Comparison of ENCODE assay signal across 10 cellular contexts in genomic region chr12:25585021-25585523, GRCh38. TPM values are rescaled to one million over a fixed set of nuclear protein-coding genes. Genes with fewer than 3 reads are reported as not detected.
DNase-seq lines count a peak whose midpoint lies in the region; ATAC-seq and TF ChIP-seq lines count a peak whose summit lies in the region.
"Had no signal": no experiment of that assay in that cellular context is flagged by ENCODE, and none has a peak within 500 bp of the region (broad histone marks: within the 10 kb centered on the region; RNA-seq: fewer than 3 reads in every experiment).

No MANE protein-coding gene starts in this region.

- H3K27ac Mint-ChIP-seq in activated naive CD4-positive, alpha-beta T cell treated with anti-CD3 and anti-CD28 coated beads, Interleukin-2, amount 10 ng/mL, durations not matched to agents 7 days and 5 days = no peak overlapping the region
- H3K27ac Mint-ChIP-seq in CD8-positive, alpha-beta memory T cell = no peak overlapping the region
- H3K27ac Mint-ChIP-seq: activated CD4-positive, alpha-beta memory T cell treated with anti-CD3 and anti-CD28 coated beads for 36 hours; naive B cell had no signal

- no peaks in the 10 kb centered on the region for H3K27me3 Mint-ChIP-seq in activated naive CD4-positive, alpha-beta T cell treated with anti-CD3 and anti-CD28 coated beads, Interleukin-2, amount 10 ng/mL, durations not matched to agents 7 days and 5 days
- no peaks in the 10 kb centered on the region for H3K27me3 Mint-ChIP-seq in CD8-positive, alpha-beta memory T cell
- H3K27me3 Mint-ChIP-seq: activated CD4-positive, alpha-beta memory T cell treated with anti-CD3 and anti-CD28 coated beads for 36 hours; naive B cell had no signal

- POLR2A ChIA-PET in CD8-positive, alpha-beta memory T cell (lab: Charles Lee) = no interaction called here

- H3K27me3 ChIP-seq in ovary = no peaks in the 10 kb centered on the region
- no peaks in the 10 kb centered on the region for H3K27me3 ChIP-seq in CD8-positive, alpha-beta memory T cell (ENCODE audit: insufficient read depth, low read length, poor library complexity, severe bottlenecking)

- intact Hi-C loops in ovary (cut with DNase I) = no loop called here

- peaks cover 9% of the 10 kb centered on the region for H3K9me3 Mint-ChIP-seq in activated naive CD4-positive, alpha-beta T cell treated with anti-CD3 and anti-CD28 coated beads, Interleukin-2, amount 10 ng/mL, durations not matched to agents 7 days and 5 days
- no peaks in the 10 kb centered on the region for H3K9me3 Mint-ChIP-seq in CD8-positive, alpha-beta memory T cell
- H3K9me3 Mint-ChIP-seq: activated CD4-positive, alpha-beta memory T cell treated with anti-CD3 and anti-CD28 coated beads for 36 hours had no signal

- WGBS in ovary, 3 donors = 1 to 3% (median 1%) methylated on average over 2 of the region's 2 CpGs

- no peaks in the 10 kb centered on the region for H3K36me3 ChIP-seq in ovary
- no peaks in the 10 kb centered on the region for H3K36me3 ChIP-seq in CD8-positive, alpha-beta memory T cell (ENCODE audit: insufficient read depth, low read length)

- CTCF ChIA-PET in activated naive CD4-positive, alpha-beta T cell treated with anti-CD3 and anti-CD28 coated beads, Interleukin-2, amount 10 ng/mL, durations not matched to agents 7 days and 5 days (lab: Charles Lee) = no interaction called here
- CTCF ChIA-PET in CD8-positive, alpha-beta memory T cell (lab: Charles Lee) = no interaction called here

- TF ChIP-seq POLR2A in ovary (IDR thresholded peaks at IDR 0.05) = no peak

- peaks cover 2% of the 10 kb centered on the region for H3K36me3 Mint-ChIP-seq in activated naive CD4-positive, alpha-beta T cell treated with anti-CD3 and anti-CD28 coated beads, Interleukin-2, amount 10 ng/mL, durations not matched to agents 7 days and 5 days
- H3K36me3 Mint-ChIP-seq in CD8-positive, alpha-beta memory T cell = no peaks in the 10 kb centered on the region
- H3K36me3 Mint-ChIP-seq: activated CD4-positive, alpha-beta memory T cell treated with anti-CD3 and anti-CD28 coated beads for 36 hours; naive B cell had no signal

- H3K4me3 Mint-ChIP-seq in activated naive CD4-positive, alpha-beta T cell treated with anti-CD3 and anti-CD28 coated beads, Interleukin-2, amount 10 ng/mL, durations not matched to agents 7 days and 5 days = no peak overlapping the region
- H3K4me3 Mint-ChIP-seq in CD8-positive, alpha-beta memory T cell = no peak overlapping the region
- H3K4me3 Mint-ChIP-seq: activated CD4-positive, alpha-beta memory T cell treated with anti-CD3 and anti-CD28 coated beads for 36 hours; naive B cell had no signal

- H3K4me1 Mint-ChIP-seq in activated naive CD4-positive, alpha-beta T cell treated with anti-CD3 and anti-CD28 coated beads, Interleukin-2, amount 10 ng/mL, durations not matched to agents 7 days and 5 days = peaks cover 8% of the 10 kb centered on the region
- peaks cover 0 to 3% (median 3%) of the 10 kb centered on the region in 3 donors for H3K4me1 Mint-ChIP-seq in CD8-positive, alpha-beta memory T cell
- H3K4me1 Mint-ChIP-seq: naive B cell had no signal

- H3K4me3 ChIP-seq in foreskin fibroblast (ENCODE audit: low read depth in 1 of 2, low read length in 2 of 2) (no peak overlapping the region), ovary (no peak overlapping the region)
- no peak overlapping the region for H3K4me3 ChIP-seq in CD8-positive, alpha-beta memory T cell (ENCODE audit: low read length)

- ATAC-seq in HG02938 (IDR thresholded peaks at IDR 0.05; ENCODE audit: unreplicated experiment) = no peak
- no peak for ATAC-seq in HG03045 (IDR thresholded peaks at IDR 0.05; ENCODE audit: unreplicated experiment)

- no peak for TF ChIP-seq EP300 in ovary (IDR thresholded peaks at IDR 0.05)

- no peaks in the 10 kb centered on the region for H3K4me1 ChIP-seq in ovary (ENCODE audit: insufficient read depth)
- peaks cover 5% of the 10 kb centered on the region for H3K4me1 ChIP-seq in CD8-positive, alpha-beta memory T cell (ENCODE audit: insufficient read depth, low read length)

- H3K9me3 ChIP-seq in ovary = no peaks in the 10 kb centered on the region
- H3K9me3 ChIP-seq in CD8-positive, alpha-beta memory T cell (ENCODE audit: low read length) = no peaks in the 10 kb centered on the region

- TF ChIP-seq CTCF in AG09319 (IDR thresholded peaks at IDR 0.05; ENCODE audit: low read depth, low read length) (no peak), foreskin fibroblast (IDR thresholded peaks at IDR 0.05; ENCODE audit: low read depth, low read length) (no peak), ovary (IDR thresholded peaks at IDR 0.05) (no peak)

- no peak overlapping the region for H3K27ac ChIP-seq in ovary
- no peak overlapping the region for H3K27ac ChIP-seq in CD8-positive, alpha-beta memory T cell (ENCODE audit: low read depth, low read length)

- DNase-seq in AG09319 (ENCODE audit: extremely low read depth, low read depth) = peak; percentile 84
- DNase-seq in amniotic epithelial cell (ENCODE audit: low read depth) = peak; percentile 94
- peak; percentile 69 to 75 for DNase-seq in foreskin fibroblast
- DNase-seq in ovary = peak; percentile 37 to 67 (median 59)
- no peak for DNase-seq in activated naive CD4-positive, alpha-beta T cell treated with anti-CD3 and anti-CD28 coated beads, Interleukin-2, amount 10 ng/mL, durations not matched to agents 7 days and 5 days
- no peak for DNase-seq in CD8-positive, alpha-beta memory T cell
- DNase-seq: activated CD4-positive, alpha-beta memory T cell treated with anti-CD3 and anti-CD28 coated beads for 36 hours; naive B cell had no signal

RNA-seq across cellular contexts. Expression of gene LMNTD1, which starts 32.0 kb away (rescaled TPM):
- total RNA-seq in ovary = 10 to 100 TPM in 1 of 7 donors, under 1 TPM in 3, not detected in 3; 0.27 to 23.4 (median 0.46) TPM
- polyA plus RNA-seq in ovary = not detected
- total RNA-seq in CD8-positive, alpha-beta memory T cell = not detected
- not detected for polyA plus RNA-seq in CD8-positive, alpha-beta memory T cell
- total RNA-seq: activated CD4-positive, alpha-beta memory T cell treated with anti-CD3 and anti-CD28 coated beads for 36 hours had no signal

Comparison
In these comparisons a context has a peak if more than half of its experiments do, and no peak if none do; other contexts are left out.
1. DNase-seq: peak in AG09319 (single experiment), amniotic epithelial cell (single experiment), foreskin fibroblast (2 of 2) and ovary (5 of 5); none in activated naive CD4-positive, alpha-beta T cell treated with anti-CD3 and anti-CD28 coated beads, Interleukin-2, amount 10 ng/mL, durations not matched to agents 7 days and 5 days (single experiment) and CD8-positive, alpha-beta memory T cell (0 of 5).